ENCODE assay signal across 1 cellular context in genomic region chr12:56753566-56753965, GRCh38.
TF ChIP-seq lines count a peak whose summit lies in the region.

No MANE protein-coding gene starts in this region.

TF ChIP-seq in K562, 482 proteins besides CTCF, POLR2A, EP300 and RAD21:
- TF ChIP-seq POLR2AphosphoS5 (IDR thresholded peaks at IDR 0.05; ENCODE audit: control insufficient read depth, insufficient read depth, low read depth, low read length): peak; percentile 67
- peak; percentile 78 for TF ChIP-seq ARID1B (IDR thresholded peaks at IDR 0.05)
- peak; percentile 20; the same call in 1 of the 2 replicates for TF ChIP-seq GATA2 (CRISPR knock-in tag; IDR thresholded peaks at IDR 0.05)
- TF ChIP-seq CBFA2T3 (IDR thresholded peaks at IDR 0.05): peak; percentile 89
- TF ChIP-seq ARID4B (CRISPR knock-in tag; IDR thresholded peaks at IDR 0.05): no peak
- TF ChIP-seq NCOR1 (IDR thresholded peaks at IDR 0.05): peak; percentile 51; the same call in 1 of the 2 replicates
- TF ChIP-seq TCF3 (CRISPR knock-in tag; IDR thresholded peaks at IDR 0.05): peak; percentile 67
- TF ChIP-seq TEAD2 (tag; IDR thresholded peaks at IDR 0.05): no peak
- no peak for TF ChIP-seq NCOA2 (IDR thresholded peaks at IDR 0.05; ENCODE audit: partially characterized antibody in 2 of 2)
- TF ChIP-seq HMBOX1 (IDR thresholded peaks at IDR 0.05): peak; percentile 92
- peak; percentile 77 for TF ChIP-seq DPF2 (IDR thresholded peaks at IDR 0.05)
- TF ChIP-seq CBFA2T2 (conservative IDR thresholded peaks at IDR 0.05): peak; percentile 76
- peak; percentile 32; the same call in 1 of the 2 replicates for TF ChIP-seq SMARCE1 (IDR thresholded peaks at IDR 0.05)
- no peak for TF ChIP-seq KHSRP (IDR thresholded peaks at IDR 0.05)
- no peak for TF ChIP-seq KLF13 (tag; IDR thresholded peaks at IDR 0.05; ENCODE audit: borderline replicate concordance, low read depth)
- 0 out of 2 replicates have a peak, but pooled peaks have one; percentile 6 for TF ChIP-seq CREM (IDR thresholded peaks at IDR 0.05; ENCODE audit: low read depth)
- TF ChIP-seq TRIM24 (IDR thresholded peaks at IDR 0.05): peak; percentile 71 to 80; a peak in 3 of 4 replicates
- TF ChIP-seq ZNF124 (CRISPR knock-in tag; IDR thresholded peaks at IDR 0.05): no peak
- peak; percentile 70; the same call in 1 of the 2 replicates for TF ChIP-seq TAL1 (IDR thresholded peaks at IDR 0.05)
- TF ChIP-seq GTF2F1 (IDR thresholded peaks at IDR 0.05; ENCODE audit: low read depth, low read length): no peak
- TF ChIP-seq SRSF1 (IDR thresholded peaks at IDR 0.05; ENCODE audit: low read depth, low read length): no peak
- peak; percentile 76 for TF ChIP-seq TRIM28 (IDR thresholded peaks at IDR 0.05)
- TF ChIP-seq LEF1 (IDR thresholded peaks at IDR 0.05): peak; percentile 55; the same call in 1 of the 2 replicates
- TF ChIP-seq KDM1A (IDR thresholded peaks at IDR 0.05): peak in 1 of 2 experiments; percentile 38; a peak in 1 of 4 replicates
- no peak for TF ChIP-seq SFPQ (IDR thresholded peaks at IDR 0.05; ENCODE audit: low read depth, low read length)
- TF ChIP-seq TEAD4 (IDR thresholded peaks at IDR 0.05; ENCODE audit: low read length): peak; percentile 54; the same call in 1 of the 2 replicates
- no peak for TF ChIP-seq TEAD4 (CRISPR knock-in tag; IDR thresholded peaks at IDR 0.05; ENCODE audit: borderline replicate concordance)
- TF ChIP-seq CBX3 (IDR thresholded peaks at IDR 0.05; ENCODE audit: borderline replicate concordance in 1 of 2, low read length in 2 of 2): peak in 1 of 2 experiments; percentile 64; a peak in 1 of 3 replicates
- TF ChIP-seq ZNF695 (CRISPR knock-in tag; IDR thresholded peaks at IDR 0.05): no peak
- TF ChIP-seq PML (IDR thresholded peaks at IDR 0.05; ENCODE audit: low read length): peak; percentile 33; the same call in 1 of the 2 replicates
- no peak for TF ChIP-seq PBX2 (CRISPR knock-in tag; IDR thresholded peaks at IDR 0.05; ENCODE audit: low read depth)
- no peak for TF ChIP-seq PBX2 (tag; conservative IDR thresholded peaks at IDR 0.05; ENCODE audit: low read depth)
- TF ChIP-seq ETV1 (tag; conservative IDR thresholded peaks at IDR 0.05; ENCODE audit: low read depth): peak; percentile 48; the same call in 1 of the 2 replicates
- TF ChIP-seq TAF7 (tag; IDR thresholded peaks at IDR 0.05): no peak
- peak; percentile 50; the same call in 1 of the 2 replicates for TF ChIP-seq SMARCA4 (IDR thresholded peaks at IDR 0.05)
TF ChIP-seq in K562: peak in this region for 21.
